ENCODE assay signal across 11 cellular contexts in the genomic region with DNA sequence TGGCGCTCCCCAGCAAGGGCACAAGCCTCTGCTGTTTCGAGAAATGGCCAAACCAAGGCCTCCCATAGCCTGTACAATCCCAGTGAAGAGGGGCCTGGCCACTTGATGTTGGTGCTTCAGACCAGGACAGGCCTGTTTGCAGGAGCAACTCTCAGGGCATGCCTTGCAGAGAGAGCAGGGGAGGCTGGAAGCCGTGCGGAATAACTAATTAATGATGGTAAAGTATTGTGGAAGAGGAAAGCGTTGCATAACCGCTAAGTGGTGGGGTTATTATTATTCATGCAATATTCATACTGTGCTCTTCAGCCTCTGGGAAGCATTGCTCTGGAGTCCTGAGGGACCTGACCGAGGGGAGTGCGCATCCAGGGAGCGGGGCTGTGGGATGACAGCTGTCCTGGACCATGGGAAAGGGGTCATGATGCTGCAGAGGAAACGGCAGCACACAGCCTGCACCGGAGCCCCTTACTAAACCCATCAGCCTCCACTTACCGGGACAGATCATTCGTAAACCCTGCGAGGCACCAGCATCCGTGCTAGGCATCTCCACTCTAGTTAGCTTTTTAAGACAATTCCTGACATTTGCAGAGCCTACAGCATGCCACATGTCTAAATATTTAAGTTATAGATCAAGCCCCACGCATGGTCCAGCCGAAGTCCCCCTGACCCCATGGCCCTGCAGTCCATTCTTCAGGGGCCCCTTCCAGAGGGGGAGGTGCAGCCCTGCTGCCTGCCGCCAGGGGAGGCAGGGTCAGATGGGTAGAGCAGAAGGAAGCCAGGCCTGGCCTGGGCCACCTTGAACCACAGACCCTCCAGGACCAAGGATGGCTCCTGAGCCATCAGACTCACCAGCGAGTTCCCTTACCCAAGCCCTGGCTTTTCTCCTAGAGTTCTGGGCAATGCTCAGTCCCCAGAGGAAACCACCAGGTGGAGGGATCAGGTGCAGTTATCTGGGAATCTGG. TPM values are rescaled to one million over a fixed set of nuclear protein-coding genes. Genes with fewer than 3 reads are reported as not detected.
A peak's percentile ranks its signal among the peaks of the same experiment; 100 is the strongest.
DNase-seq lines count a peak whose midpoint lies in the region; ATAC-seq and TF ChIP-seq lines count a peak whose summit lies in the region.
"Had no signal": no experiment of that assay in that cellular context is flagged by ENCODE, and none has a peak within 500 bp of the region (broad histone marks: within the 10 kb centered on the region; RNA-seq: fewer than 3 reads in every experiment).

No MANE protein-coding gene starts in this region.

- H3K79me2 ChIP-seq in SK-N-SH (ENCODE audit: insufficient read depth) (no peaks in the 10 kb centered on the region), OCI-LY3 (ENCODE audit: low read length) (no peaks in the 10 kb centered on the region)

- H3K36me3 ChIP-seq in SK-N-SH (replicated peaks in 1 of 2; ENCODE audit: control insufficient read depth in 1 of 2, insufficient read depth in 2 of 2, low read length in 1 of 2) (no peaks in the 10 kb centered on the region), OCI-LY3 (replicated peaks; ENCODE audit: low read depth, low read length) (no peaks in the 10 kb centered on the region), esophagus muscularis mucosa (no peaks in the 10 kb centered on the region), spleen (no peaks in the 10 kb centered on the region), BE2C (no peaks in the 10 kb centered on the region)

- no peak for TF ChIP-seq RAD21 in SK-N-SH (IDR thresholded peaks at IDR 0.05; ENCODE audit: low read length)

- peaks cover 0 to 2% of the 10 kb centered on the region in 2 experiments; a peak in 1 of 4 replicates for H3K4me1 ChIP-seq in SK-N-SH (ENCODE audit: control insufficient read depth in 1 of 2, insufficient read depth in 2 of 2, low read depth in 1 of 2, low read length in 1 of 2)
- peaks cover 97% of the 10 kb centered on the region for H3K4me1 ChIP-seq in OCI-LY3 (ENCODE audit: low read length)
- H3K4me1 ChIP-seq in esophagus muscularis mucosa: peaks cover 20 to 43% (median 30%) of the 10 kb centered on the region in 4 donors
- peaks cover 13 to 90% (median 64%) of the 10 kb centered on the region in 6 donors for H3K4me1 ChIP-seq in spleen
- H3K4me1 ChIP-seq in BE2C: no peaks in the 10 kb centered on the region

- no peak overlapping the region for H3K4me3 ChIP-seq in SK-N-SH (ENCODE audit: low read depth in 2 of 2, low read length in 1 of 2)
- peak overlapping the region; percentile 47 for H3K4me3 ChIP-seq in OCI-LY3 (ENCODE audit: low read length)
- H3K4me3 ChIP-seq in esophagus muscularis mucosa: no peak overlapping the region
- H3K4me3 ChIP-seq in spleen: no peak overlapping the region
- no peak overlapping the region for H3K4me3 ChIP-seq in BE2C (ENCODE audit: low read depth, low read length)

- peak overlapping the region in 1 of 2 experiments; percentile 44; a peak in 2 of 4 replicates for H3K27ac ChIP-seq in SK-N-SH (ENCODE audit: low read depth in 2 of 2, low read length in 1 of 2)
- H3K27ac ChIP-seq in OCI-LY3 (ENCODE audit: low read length): peak overlapping the region; percentile 75
- peak overlapping the region in 3 of 4 donors; percentile 35 to 62 (median 52) for H3K27ac ChIP-seq in esophagus muscularis mucosa (replicated peaks in 1 of 4)
- H3K27ac ChIP-seq in spleen: peak overlapping the region in 7 of 8 donors; percentile 11 to 75 (median 56)

- intact Hi-C loops in esophagus muscularis mucosa (cut with DNase I): no loop called here
- intact Hi-C loops in spleen (cut with DNase I; ENCODE audit: low total_unique reads): no loop called here

- H3F3A ChIP-seq in SK-N-SH (replicated peaks; ENCODE audit: insufficient read depth): no peaks in the 10 kb centered on the region

- no peaks in the 10 kb centered on the region for H3K9me2 ChIP-seq in SK-N-SH

- POLR2A ChIA-PET in SK-N-SH (lab: Yijun Ruan, JAX): no interaction called here

- no peak for TF ChIP-seq POLR2A in esophagus muscularis mucosa (IDR thresholded peaks at IDR 0.05; ENCODE audit: low read depth)
- TF ChIP-seq POLR2A in spleen (IDR thresholded peaks at IDR 0.05): no peak

- CTCF ChIA-PET in SK-N-SH (lab: Yijun Ruan, JAX): interaction anchor here (1.2 kb wide), 1 partner anchor 519 kb away, joined by 3 read pairs; no protein-coding TSS in a partner anchor

- no peak for TF ChIP-seq CTCF in SK-N-SH (IDR thresholded peaks at IDR 0.05)
- TF ChIP-seq CTCF in OCI-LY3 (IDR thresholded peaks at IDR 0.05; ENCODE audit: low read depth, low read length): 0 out of 2 replicates have a peak, but pooled peaks have one; percentile 15
- TF ChIP-seq CTCF in esophagus muscularis mucosa (IDR thresholded peaks at IDR 0.05): no peak
- TF ChIP-seq CTCF in spleen (IDR thresholded peaks at IDR 0.05 in 8 of 11, conservative IDR thresholded peaks at IDR 0.05 in 3 of 11): no peak
- no peak for TF ChIP-seq CTCF in BE2C (IDR thresholded peaks at IDR 0.05; ENCODE audit: low read depth, low read length)

- H3K9me3 ChIP-seq in SK-N-SH: no peaks in the 10 kb centered on the region
- H3K9me3 ChIP-seq in OCI-LY3 (ENCODE audit: insufficient read depth, low read length): no peaks in the 10 kb centered on the region
- no peaks in the 10 kb centered on the region for H3K9me3 ChIP-seq in esophagus muscularis mucosa
- H3K9me3 ChIP-seq in spleen: no peaks in the 10 kb centered on the region
- no peaks in the 10 kb centered on the region for H3K9me3 ChIP-seq in BE2C

- H2AFZ ChIP-seq in SK-N-SH (ENCODE audit: low read depth) (peak overlapping the region; percentile 37; the same call in 1 of the 2 replicates), OCI-LY3 (ENCODE audit: low read depth, low read length) (peak overlapping the region; percentile 77; the same call in 1 of the 2 replicates)

- H3K9ac ChIP-seq in SK-N-SH (no peak overlapping the region), OCI-LY3 (ENCODE audit: low read length) (peak overlapping the region; percentile 51)

- ATAC-seq in SK-N-SH treated with all-trans-retinoic acid at 6 μM for 48 hours: no peak
- ATAC-seq in HG02678 (IDR thresholded peaks at IDR 0.05; ENCODE audit: unreplicated experiment): no peak

- TF ChIP-seq EP300 in SK-N-SH (IDR thresholded peaks at IDR 0.05; ENCODE audit: borderline replicate concordance in 1 of 2, low read depth in 1 of 2, low read length in 1 of 2): no peak
- no peak for TF ChIP-seq EP300 in esophagus muscularis mucosa (IDR thresholded peaks at IDR 0.05)

- DNase-seq in SK-N-SH (no peak), esophagus muscularis mucosa (ENCODE audit: extremely low spot score) (peak; percentile 84), spleen (no peak), BE2C (no peak), NCI-H1105 treated with DMSO at 0.1 percent for 48 hours (lab: John Stamatoyannopoulos, UW) (no peak)
- DNase-seq: NCI-H1048 had no signal

- H3K4me2 ChIP-seq in SK-N-SH: no peak overlapping the region
- peak overlapping the region; percentile 70 for H3K4me2 ChIP-seq in OCI-LY3 (ENCODE audit: low read length)

- H4K20me1 ChIP-seq in SK-N-SH (ENCODE audit: insufficient read depth) (no peaks in the 10 kb centered on the region), OCI-LY3 (ENCODE audit: insufficient read depth, low read length) (no peaks in the 10 kb centered on the region)

- WGBS in SK-N-SH (ENCODE audit: low lambda C conversion rate): 75% methylated on average over 12 of the region's 19 CpGs
- WGBS in esophagus muscularis mucosa: 79% methylated on average over 19 of the region's 19 CpGs
- 86 to 92% (median 91%) methylated on average over 15 to 19 of the region's 19 CpGs for WGBS in spleen, 5 donors

- H3K27me3 ChIP-seq in SK-N-SH (ENCODE audit: insufficient read depth) (no peaks in the 10 kb centered on the region), OCI-LY3 (ENCODE audit: low read depth, low read length) (no peaks in the 10 kb centered on the region), esophagus muscularis mucosa (no peaks in the 10 kb centered on the region), spleen (replicated peaks in 1 of 7) (no peaks in the 10 kb centered on the region), BE2C (no peaks in the 10 kb centered on the region)

TF ChIP-seq in SK-N-SH, 30 proteins besides CTCF, POLR2A, EP300 and RAD21 (continues in another document):
- TF ChIP-seq MXI1 (IDR thresholded peaks at IDR 0.05; ENCODE audit: low read depth, low read length) (no peak), SMC3 (IDR thresholded peaks at IDR 0.05; ENCODE audit: low read depth, low read length) (no peak), TAF1 (IDR thresholded peaks at IDR 0.05; ENCODE audit: borderline replicate concordance, low read depth, low read length) (no peak)

TF ChIP-seq in SK-N-SH treated with all-trans-retinoic acid at 6 μM for 48 hours, 23 proteins besides CTCF, POLR2A, EP300 and RAD21 (continues in another document):
- TF ChIP-seq POU6F1 (CRISPR knock-in tag; IDR thresholded peaks at IDR 0.05; ENCODE audit: borderline replicate concordance, low read depth): no peak
- TF ChIP-seq TCF4 (CRISPR knock-in tag; IDR thresholded peaks at IDR 0.05; ENCODE audit: borderline replicate concordance): no peak

RNA-seq across cellular contexts. Expression of gene TMEM273, which starts 11.6 kb away (rescaled TPM):
- polyA plus RNA-seq in SK-N-SH (2012; rRNA removed): not detected in 2 replicates
- polyA plus RNA-seq in SK-N-SH (2012; cell fraction: cytosol; rRNA removed): not detected in 2 replicates
- not detected in 2 replicates for polyA plus RNA-seq in SK-N-SH (2012; cell fraction: nucleus; rRNA removed)
- total RNA-seq in esophagus muscularis mucosa: 10 to 100 TPM; 11.6 to 36.8 (median 25.1) TPM
- 10 to 100 TPM; 25.6 to 46.9 (median 30.7) TPM for total RNA-seq in spleen
- 10 to 100 TPM; 29.3 to 64.5 (median 52.5) TPM for polyA plus RNA-seq in spleen
- 18.5 TPM for polyA plus RNA-seq in BE2C (2012; ENCODE audit: insufficient read depth, insufficient read length, low read depth)

RNA-seq across cellular contexts. Expression of gene FAM170B, which starts 42.8 kb away (rescaled TPM):
- not detected in 2 replicates for polyA plus RNA-seq in SK-N-SH (2012; rRNA removed)
- not detected in 2 replicates for polyA plus RNA-seq in SK-N-SH (2012; cell fraction: cytosol; rRNA removed)
- not detected in 2 replicates for polyA plus RNA-seq in SK-N-SH (2012; cell fraction: nucleus; rRNA removed)
- not detected for total RNA-seq in esophagus muscularis mucosa
- total RNA-seq in spleen: not detected
- polyA plus RNA-seq in spleen: under 1 TPM in 2 of 3 donors, not detected in 1; 0.05 to 0.06 TPM
- not detected for polyA plus RNA-seq in BE2C (2012; ENCODE audit: insufficient read depth, insufficient read length, low read depth)
- total RNA-seq: glomerular endothelial cell had no signal
- polyA plus RNA-seq: adipose tissue had no signal
